ENCODE assay signal across 8 cellular contexts in genomic region chr3:146542968-146543367, GRCh38. TPM values are rescaled to one million over a fixed set of nuclear protein-coding genes. Genes with fewer than 3 reads are reported as not detected.
DNase-seq lines count a peak whose midpoint lies in the region; ATAC-seq lines count a peak whose summit lies in the region.

No MANE protein-coding gene starts in this region.

- no peaks in the 10 kb centered on the region for H3K36me3 ChIP-seq in subcutaneous abdominal adipose tissue (ENCODE audit: control insufficient read depth in 5 of 5, insufficient read depth in 5 of 5, low read length in 5 of 5)

- no peak for DNase-seq in T-helper 1 cell
- DNase-seq in immature natural killer cell: no peak
- DNase-seq in A172 (ENCODE audit: low spot score): no peak

- H3K27ac Mint-ChIP-seq in T-helper 1 cell treated with Interleukin-12 subunit alpha and Interleukin-12 subunit beta and Interleukin-4 antibody, amounts not matched to agents 30 μg/mL and 1 μg/mL, for 36 hours: peak overlapping the region; percentile 66
- H3K27ac Mint-ChIP-seq in activated T-helper 17 cell treated with anti-CD3 and anti-CD28 coated beads, Interleukin-2, amount 50 U/mL, for 72 hours: peak overlapping the region; percentile 88
- peak overlapping the region; percentile 82 to 93 (median 89) for H3K27ac Mint-ChIP-seq in immature natural killer cell

- H3K36me3 Mint-ChIP-seq in T-helper 1 cell treated with Interleukin-12 subunit alpha and Interleukin-12 subunit beta and Interleukin-4 antibody, amounts not matched to agents 30 μg/mL and 1 μg/mL, for 36 hours (ENCODE audit: low read depth): peaks cover 27% of the 10 kb centered on the region
- peaks cover 6% of the 10 kb centered on the region for H3K36me3 Mint-ChIP-seq in activated T-helper 17 cell treated with anti-CD3 and anti-CD28 coated beads, Interleukin-2, amount 50 U/mL, for 72 hours (ENCODE audit: low read depth)
- H3K36me3 Mint-ChIP-seq in immature natural killer cell: no peaks in the 10 kb centered on the region

- H3K4me3 ChIP-seq in subcutaneous abdominal adipose tissue (ENCODE audit: low read depth in 1 of 5, low read length in 5 of 5): peak overlapping the region; percentile 82 to 89 (median 86)

- H3K9me3 ChIP-seq in subcutaneous abdominal adipose tissue (ENCODE audit: control insufficient read depth in 5 of 5, low read length in 5 of 5): no peaks in the 10 kb centered on the region

- no peak for ATAC-seq in activated T-helper 17 cell treated with anti-CD3 and anti-CD28 coated beads, Interleukin-2, amount 50 U/mL, for 72 hours (replicated peaks)
- ATAC-seq in HG03097 (IDR thresholded peaks at IDR 0.05; ENCODE audit: low FRiP score, unreplicated experiment): no peak
- ATAC-seq in HG02885 (IDR thresholded peaks at IDR 0.05; ENCODE audit: poor library complexity, unreplicated experiment): no peak

- H3K9ac ChIP-seq in subcutaneous abdominal adipose tissue (ENCODE audit: low read length in 5 of 5): peak overlapping the region; percentile 0 to 97 (median 95)

- peak overlapping the region; percentile 97 for H3K4me3 Mint-ChIP-seq in T-helper 1 cell treated with Interleukin-12 subunit alpha and Interleukin-12 subunit beta and Interleukin-4 antibody, amounts not matched to agents 30 μg/mL and 1 μg/mL, for 36 hours
- H3K4me3 Mint-ChIP-seq in activated T-helper 17 cell treated with anti-CD3 and anti-CD28 coated beads, Interleukin-2, amount 50 U/mL, for 72 hours: peak overlapping the region; percentile 96
- H3K4me3 Mint-ChIP-seq in immature natural killer cell: peak overlapping the region; percentile 83 to 95 (median 95)

- H3K4me1 Mint-ChIP-seq in T-helper 1 cell treated with Interleukin-12 subunit alpha and Interleukin-12 subunit beta and Interleukin-4 antibody, amounts not matched to agents 30 μg/mL and 1 μg/mL, for 36 hours (ENCODE audit: low read depth): peaks cover 64% of the 10 kb centered on the region
- H3K4me1 Mint-ChIP-seq in activated T-helper 17 cell treated with anti-CD3 and anti-CD28 coated beads, Interleukin-2, amount 50 U/mL, for 72 hours: peaks cover 32% of the 10 kb centered on the region
- peaks cover 48 to 78% of the 10 kb centered on the region in 2 donors for H3K4me1 Mint-ChIP-seq in immature natural killer cell

- no peaks in the 10 kb centered on the region for H3K27me3 ChIP-seq in subcutaneous abdominal adipose tissue (ENCODE audit: control insufficient read depth in 5 of 5, insufficient read depth in 4 of 5, low read length in 5 of 5)

- H3K4me1 ChIP-seq in subcutaneous abdominal adipose tissue (ENCODE audit: control insufficient read depth in 5 of 5, insufficient read depth in 5 of 5, low read length in 5 of 5): peaks cover 1 to 49% (median 28%) of the 10 kb centered on the region in 5 donors

- no peaks in the 10 kb centered on the region for H3K9me3 Mint-ChIP-seq in T-helper 1 cell treated with Interleukin-12 subunit alpha and Interleukin-12 subunit beta and Interleukin-4 antibody, amounts not matched to agents 30 μg/mL and 1 μg/mL, for 36 hours
- no peaks in the 10 kb centered on the region for H3K9me3 Mint-ChIP-seq in activated T-helper 17 cell treated with anti-CD3 and anti-CD28 coated beads, Interleukin-2, amount 50 U/mL, for 72 hours
- no peaks in the 10 kb centered on the region for H3K9me3 Mint-ChIP-seq in immature natural killer cell

- H3K27ac ChIP-seq in subcutaneous abdominal adipose tissue (ENCODE audit: low read depth, low read length): peak overlapping the region; percentile 94

- no peaks in the 10 kb centered on the region for H3K27me3 Mint-ChIP-seq in T-helper 1 cell treated with Interleukin-12 subunit alpha and Interleukin-12 subunit beta and Interleukin-4 antibody, amounts not matched to agents 30 μg/mL and 1 μg/mL, for 36 hours (ENCODE audit: low read depth)
- H3K27me3 Mint-ChIP-seq in activated T-helper 17 cell treated with anti-CD3 and anti-CD28 coated beads, Interleukin-2, amount 50 U/mL, for 72 hours: no peaks in the 10 kb centered on the region
- H3K27me3 Mint-ChIP-seq in immature natural killer cell (ENCODE audit: low read depth in 3 of 3): peaks cover 0 to 5% (median 4%) of the 10 kb centered on the region in 3 donors

RNA-seq across cellular contexts. Expression of gene PLSCR1, which starts 1.4 kb away (rescaled TPM):
- 10 to 100 TPM; 22.6 to 48.0 TPM for total RNA-seq in activated T-helper 17 cell treated with anti-CD3 and anti-CD28 coated beads, Interleukin-2, amount 50 U/mL, for 72 hours
- 10 to 100 TPM; 52.8 to 67.8 (median 60.7) TPM for polyA plus RNA-seq in immature natural killer cell
- 66.0 and 69.2 TPM in 2 replicates for total RNA-seq in A172 (2014; rRNA removed; shearing (Covaris generic))
